ENCODE assay signal across 16 cellular contexts in the genomic region with DNA sequence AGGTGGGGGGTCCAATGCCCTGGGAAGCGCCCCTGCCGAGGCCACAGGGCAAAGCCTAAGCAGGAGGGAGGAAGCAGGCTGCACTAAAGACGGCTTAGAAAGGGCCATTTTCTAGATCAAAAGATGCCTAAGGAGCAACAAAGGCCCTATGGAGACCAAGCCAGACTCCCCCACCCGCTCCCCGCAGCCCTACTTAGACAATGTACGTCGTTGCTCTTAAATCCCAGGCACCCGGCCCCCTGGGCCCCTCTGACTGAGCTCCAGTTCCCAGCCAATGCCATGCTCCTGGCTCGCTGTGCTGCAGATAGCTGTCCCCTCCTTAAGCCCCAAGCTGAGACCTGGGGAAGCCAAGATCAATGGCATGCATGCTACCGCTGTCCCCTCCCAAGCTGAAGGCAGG.
"Had no signal": no experiment of that assay in that cellular context is flagged by ENCODE, and none has a peak within 500 bp of the region (broad histone marks: within the 10 kb centered on the region; RNA-seq: fewer than 3 reads in every experiment).

No MANE protein-coding gene starts in this region.

- H3K4me1 Mint-ChIP-seq: mesothelial cell of epicardium had no signal

- H3K27me3 Mint-ChIP-seq: stimulated activated naive B cell treated with anti-CD40 and anti-IgM and Interleukin-4, amounts not matched to agents 10 μg/mL and 1 μg/mL and 100 μg/mL, for 72 hours; T-cell had no signal

- ATAC-seq: body of pancreas; psoas muscle; sciatic nerve; stimulated activated naive B cell treated with anti-CD40 and anti-IgM and Interleukin-4, amounts not matched to agents 10 μg/mL and 1 μg/mL and 100 μg/mL, for 72 hours; T-cell had no signal

- DNase-seq: activated CD4-positive, alpha-beta T cell treated with anti-CD3 and anti-CD28 coated beads for 4 hours; activated naive CD4-positive, alpha-beta T cell treated with anti-CD3 and anti-CD28 coated beads, Interleukin-2, amount 50 U/mL, for 16 hours; body of pancreas; cerebellar nuclear complex; esophagus squamous epithelium; foreskin fibroblast; glutamatergic neuron; occipital lobe; stimulated activated CD4-positive, alpha-beta T cell treated with anti-CD3 and anti-CD28 coated beads, Interleukin-2, amount 100 ng/mL, for 24 hours; stimulated activated naive B cell treated with anti-CD40 and anti-IgM and Interleukin-4, amounts not matched to agents 10 μg/mL and 1 μg/mL and 100 μg/mL, for 72 hours; T-cell; T1000; upper lobe of left lung had no signal

- H3K27me3 ChIP-seq: body of pancreas, esophagus squamous epithelium, upper lobe of left lung had no signal

- H3K4me1 ChIP-seq: body of pancreas, psoas muscle had no signal

- H3K27ac Mint-ChIP-seq: mesothelial cell of epicardium; stimulated activated naive B cell treated with anti-CD40 and anti-IgM and Interleukin-4, amounts not matched to agents 10 μg/mL and 1 μg/mL and 100 μg/mL, for 72 hours; T-cell had no signal

- H3K27ac ChIP-seq: body of pancreas, psoas muscle, upper lobe of left lung had no signal

- H3K4me3 Mint-ChIP-seq: mesothelial cell of epicardium; stimulated activated naive B cell treated with anti-CD40 and anti-IgM and Interleukin-4, amounts not matched to agents 10 μg/mL and 1 μg/mL and 100 μg/mL, for 72 hours; T-cell had no signal

- H3K4me3 ChIP-seq: body of pancreas, esophagus squamous epithelium, psoas muscle, upper lobe of left lung had no signal

- H3K9me3 Mint-ChIP-seq: mesothelial cell of epicardium; stimulated activated naive B cell treated with anti-CD40 and anti-IgM and Interleukin-4, amounts not matched to agents 10 μg/mL and 1 μg/mL and 100 μg/mL, for 72 hours; T-cell had no signal

- H3K9me3 ChIP-seq: body of pancreas, esophagus squamous epithelium, psoas muscle, upper lobe of left lung had no signal
